ENCODE assay signal across 12 cellular contexts in the genomic region with DNA sequence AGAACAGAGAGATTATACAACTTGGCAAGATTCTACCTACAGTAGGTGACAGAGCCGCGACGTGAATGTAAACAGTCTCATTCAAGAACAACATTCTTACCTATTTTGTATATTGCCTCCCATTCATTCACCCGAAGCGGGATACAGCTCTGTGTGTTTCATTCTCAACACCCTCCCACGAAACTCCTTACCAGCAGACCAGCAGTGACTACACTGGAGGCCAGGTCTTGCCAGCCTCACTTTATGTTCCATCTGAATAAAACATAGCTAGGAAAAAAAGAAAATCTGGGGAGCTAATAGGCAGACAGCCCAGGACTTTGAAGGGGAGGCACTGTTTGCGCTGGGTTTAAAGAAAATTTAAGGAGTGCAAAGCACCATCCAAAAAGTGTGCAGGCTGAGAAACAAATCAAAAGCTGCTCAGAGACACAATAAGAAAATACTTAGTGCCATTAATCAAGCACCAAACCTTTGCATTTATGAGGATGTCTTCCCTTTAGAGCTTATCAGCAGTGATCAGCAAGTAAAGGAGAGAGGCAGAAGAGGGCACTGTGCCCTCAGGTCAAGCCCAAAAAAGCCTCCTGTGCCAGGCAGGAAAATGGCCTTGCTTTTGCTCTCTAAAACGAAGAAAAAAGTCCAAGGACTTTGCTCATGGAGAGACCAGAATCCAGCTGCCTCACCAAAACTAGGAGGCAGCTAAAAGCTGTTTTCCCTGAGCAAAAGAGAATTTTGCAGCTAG.
DNase-seq lines count a peak whose midpoint lies in the region; ATAC-seq and TF ChIP-seq lines count a peak whose summit lies in the region.
"Had no signal": no experiment of that assay in that cellular context is flagged by ENCODE, and none has a peak within 500 bp of the region (broad histone marks: within the 10 kb centered on the region; RNA-seq: fewer than 3 reads in every experiment).

No MANE protein-coding gene starts in this region.

- TF ChIP-seq POLR2A in stomach (IDR thresholded peaks at IDR 0.05) = no peak

- no TSS peak for BruUV-seq in PC-3 (replicated peaks; lab: Mats Ljungman, UMichigan)

- no peak for TF ChIP-seq EP300 in stomach (IDR thresholded peaks at IDR 0.05)

- no peaks in the 10 kb centered on the region for H3F3A ChIP-seq in PC-3 (ENCODE audit: low read length, unreplicated experiment)

- no peaks in the 10 kb centered on the region for H3K36me3 ChIP-seq in PC-3 (ENCODE audit: low read depth, low read length)
- H3K36me3 ChIP-seq in stomach = no peaks in the 10 kb centered on the region
- H3K36me3 ChIP-seq: suprapubic skin had no signal

- H3K9ac ChIP-seq in PC-3 (ENCODE audit: low read length) = no peak overlapping the region

- H3K9me3 ChIP-seq in PC-3 (ENCODE audit: low read length) (no peaks in the 10 kb centered on the region), stomach (no peaks in the 10 kb centered on the region)
- H3K9me3 ChIP-seq: suprapubic skin had no signal

- H3K9me2 ChIP-seq in PC-3 (replicated peaks; ENCODE audit: low read length) = no peaks in the 10 kb centered on the region

- no peaks in the 10 kb centered on the region for H3K79me2 ChIP-seq in PC-3 (ENCODE audit: low read length)

- H3K4me3 ChIP-seq in PC-3 (ENCODE audit: low read length) (no peak overlapping the region), stomach (no peak overlapping the region)
- H3K4me3 ChIP-seq: suprapubic skin had no signal

- H3K27me3 ChIP-seq in PC-3 (ENCODE audit: low read length) = no peaks in the 10 kb centered on the region
- no peaks in the 10 kb centered on the region for H3K27me3 ChIP-seq in stomach
- H3K27me3 ChIP-seq: suprapubic skin had no signal

- no peak overlapping the region for H3K27ac ChIP-seq in PC-3 (ENCODE audit: low read length)
- peak overlapping the region in 3 of 5 donors; percentile 1 to 32 (median 22) for H3K27ac ChIP-seq in stomach
- H3K27ac ChIP-seq: suprapubic skin had no signal

- ATAC-seq in PC-3 (no peak), HG02610 (IDR thresholded peaks at IDR 0.05; ENCODE audit: unreplicated experiment) (no peak)
- ATAC-seq: activated CD4-positive, CD25-positive, alpha-beta regulatory T cell treated with anti-CD3 and anti-CD28 coated beads, Interleukin-2, amount 50 U/mL, for 24 hours had no signal

- intact Hi-C loops in PC-3 (cut with micrococcal nuclease) = loop anchor here (5.0 to 10.0 kb wide), 2 partner anchors 152 to 349 kb away; no protein-coding TSS in a partner anchor
- intact Hi-C loops in stomach (cut with DNase I; ENCODE audit: low total_unique reads) = no loop called here

- WGBS in stomach, 5 donors = 65 to 73% (median 70%) methylated on average over 8 of the region's 8 CpGs

- H4K20me1 ChIP-seq in PC-3 (ENCODE audit: low read length) = no peaks in the 10 kb centered on the region

- H3K4me1 ChIP-seq in PC-3 (ENCODE audit: insufficient read depth, low read length) (peaks cover 25% of the 10 kb centered on the region), stomach (peaks cover 0 to 35% (median 14%) of the 10 kb centered on the region in 4 donors)
- H3K4me1 ChIP-seq: suprapubic skin had no signal

- peak; percentile 20 for DNase-seq in NCI-H748 (lab: John Stamatoyannopoulos, UW; ENCODE audit: unreplicated experiment)
- DNase-seq in NCI-H748 treated with DMSO at 0.1 percent for 48 hours (lab: John Stamatoyannopoulos, UW) = no peak
- DNase-seq in PC-3 = peak; percentile 33
- DNase-seq in fibroblast of peridontal ligament (ENCODE audit: extremely low read depth) = peak; percentile 49
- DNase-seq in stomach = no peak
- DNase-seq in NCI-H146 treated with DMSO at 0.1 percent for 48 hours (lab: John Stamatoyannopoulos, UW; ENCODE audit: unreplicated experiment) = no peak
- DNase-seq in AG20443 (ENCODE audit: low spot score) = no peak
- DNase-seq: activated naive CD4-positive, alpha-beta T cell; NCI-H1930 had no signal

- TF ChIP-seq CTCF in PC-3 (conservative IDR thresholded peaks at IDR 0.05; ENCODE audit: low read depth, low read length) (peak; percentile 47; the same call in 1 of the 2 replicates), stomach (IDR thresholded peaks at IDR 0.05) (no peak)

- H2AFZ ChIP-seq in PC-3 (ENCODE audit: low read length) = 0 out of 2 replicates have a peak overlapping the region, but pooled peaks have one; percentile 42

- POLR2A ChIA-PET in PC-3 (lab: Charles Lee; ENCODE audit: unreplicated experiment) = no interaction called here

- no peak overlapping the region for H3K4me2 ChIP-seq in PC-3 (ENCODE audit: low read length)

- CTCF ChIA-PET in PC-3 (lab: Charles Lee) = interaction anchor here (0.7 kb wide), 1 partner anchor 129 kb away, joined by 4 read pairs; no protein-coding TSS in a partner anchor

Comparison
In these comparisons a context has a peak if more than half of its experiments do, and no peak if none do; other contexts are left out.
1. DNase-seq: peak in NCI-H748 (single experiment), PC-3 (single experiment) and fibroblast of peridontal ligament (single experiment); none in NCI-H748 treated with DMSO at 0.1 percent for 48 hours (single experiment), stomach (single experiment), NCI-H146 treated with DMSO at 0.1 percent for 48 hours (single experiment) and AG20443 (single experiment).